12 cellular contexts compared by ENCODE assay signal in genomic region chr7:19560111-19560883, GRCh38.
DNase-seq lines count a peak whose midpoint lies in the region; FAIRE-seq and TF ChIP-seq lines count a peak whose summit lies in the region.
"Had no signal": no experiment of that assay in that cellular context is flagged by ENCODE, and none has a peak within 500 bp of the region (broad histone marks: within the 10 kb centered on the region; RNA-seq: fewer than 3 reads in every experiment).

No MANE protein-coding gene starts in this region.

- no peak for TF ChIP-seq CTCF in bronchial epithelial cell (IDR thresholded peaks at IDR 0.05; ENCODE audit: insufficient read depth, low read length, severe bottlenecking)
- TF ChIP-seq CTCF in esophagus muscularis mucosa (IDR thresholded peaks at IDR 0.05): no peak

- no peak overlapping the region for H4K8ac ChIP-seq in mesendoderm (ENCODE audit: low read depth, low read length)

- TF ChIP-seq EP300 in esophagus muscularis mucosa (IDR thresholded peaks at IDR 0.05): no peak

- H3K4me3 ChIP-seq in ACC112 (ENCODE audit: low read depth, low read length) (peak overlapping the region; percentile 57), bronchial epithelial cell (ENCODE audit: low read depth, low read length) (no peak overlapping the region), mesendoderm (ENCODE audit: low read length) (no peak overlapping the region), esophagus muscularis mucosa (no peak overlapping the region)
- H3K4me3 ChIP-seq: transverse colon had no signal

- H3K27me3 ChIP-seq in ACC112 (ENCODE audit: insufficient read depth, low read length) (no peaks in the 10 kb centered on the region), bronchial epithelial cell (ENCODE audit: control insufficient read depth, insufficient read depth, low read length) (no peaks in the 10 kb centered on the region), mesendoderm (ENCODE audit: insufficient read depth, low read length, poor library complexity) (no peaks in the 10 kb centered on the region), esophagus muscularis mucosa (no peaks in the 10 kb centered on the region)
- H3K27me3 ChIP-seq: transverse colon had no signal

- FAIRE-seq in HTR-8/SVneo (lab: Jason Lieb, UNC): no peak
- no peak for FAIRE-seq in bronchial epithelial cell (lab: Jason Lieb, UNC)

- no peaks in the 10 kb centered on the region for H3K79me1 ChIP-seq in mesendoderm (ENCODE audit: low read length)

- H3K36me3 ChIP-seq in ACC112 (ENCODE audit: insufficient read depth, low read length) (peaks cover 4% of the 10 kb centered on the region; the same call in 1 of the 2 replicates), bronchial epithelial cell (ENCODE audit: control insufficient read depth, insufficient read depth, low read length) (no peaks in the 10 kb centered on the region), mesendoderm (ENCODE audit: control insufficient read depth, insufficient read depth, low read length) (no peaks in the 10 kb centered on the region), esophagus muscularis mucosa (no peaks in the 10 kb centered on the region)

- H3K79me2 ChIP-seq in ACC112 (ENCODE audit: control insufficient read depth, insufficient read depth, low read length, unreplicated experiment) (no peaks in the 10 kb centered on the region), mesendoderm (ENCODE audit: control insufficient read depth, insufficient read depth, low read length) (no peaks in the 10 kb centered on the region)

- H2AFZ ChIP-seq in ACC112 (ENCODE audit: low read length, unreplicated experiment): peak overlapping the region; percentile 65

- H2BK5ac ChIP-seq in mesendoderm (ENCODE audit: low read length): no peak overlapping the region

- no peak overlapping the region for H3K23ac ChIP-seq in mesendoderm (ENCODE audit: low read length)

- DNase-seq in HTR-8/SVneo (ENCODE audit: insufficient read length, low spot score): peak; percentile 7
- DNase-seq in bronchial epithelial cell (ENCODE audit: low read depth): peak; percentile 49
- DNase-seq in mesendoderm: peak; percentile 12
- DNase-seq in SKM-1 treated with dmso at 0.1 percent for 144 hours (lab: John Stamatoyannopoulos, UW; ENCODE audit: unreplicated experiment): no peak
- DNase-seq in activated effector memory CD4-positive, alpha-beta T cell treated with anti-CD3 and anti-CD28 coated beads, Interleukin-2, amount 50 U/mL, for 16 hours: no peak
- no peak for DNase-seq in esophagus muscularis mucosa (ENCODE audit: extremely low spot score)
- DNase-seq in NCI-H128 (lab: John Stamatoyannopoulos, UW; ENCODE audit: unreplicated experiment): no peak
- DNase-seq: activated B cell treated with CpG ODN at 0.5 μM for 24 hours, immature natural killer cell, SHP77 treated with DMSO at 0.1 percent for 48 hours, transverse colon had no signal

- WGBS in mesendoderm (ENCODE audit: extremely low coverage, insufficient coverage, low lambda C conversion rate): 100% methylated on average over 1 of the region's 8 CpGs
- WGBS in esophagus muscularis mucosa: 69% methylated on average over 8 of the region's 8 CpGs

- H2BK15ac ChIP-seq in mesendoderm (replicated peaks; ENCODE audit: low read depth): no peak overlapping the region

- intact Hi-C loops in esophagus muscularis mucosa (cut with DNase I): no loop called here

- no peak overlapping the region for H3K56ac ChIP-seq in mesendoderm (ENCODE audit: low read length)

- H2AK5ac ChIP-seq in mesendoderm (ENCODE audit: low read length): no peak overlapping the region

- H3K4ac ChIP-seq in mesendoderm (ENCODE audit: low read depth, low read length): no peak overlapping the region

- H3K27ac ChIP-seq in ACC112 (ENCODE audit: low read depth, low read length): peak overlapping the region; percentile 99
- H3K27ac ChIP-seq in mesendoderm (ENCODE audit: low read depth, low read length): no peak overlapping the region
- H3K27ac ChIP-seq in esophagus muscularis mucosa (replicated peaks in 1 of 4): no peak overlapping the region
- H3K27ac ChIP-seq: transverse colon had no signal

- H3K4me1 ChIP-seq in ACC112 (ENCODE audit: control insufficient read depth, insufficient read depth, low read length, unreplicated experiment) (peaks cover 47% of the 10 kb centered on the region), mesendoderm (ENCODE audit: control insufficient read depth, low read depth, low read length) (no peaks in the 10 kb centered on the region), esophagus muscularis mucosa (no peaks in the 10 kb centered on the region)
- H3K4me1 ChIP-seq: transverse colon had no signal

- H3K4me2 ChIP-seq in mesendoderm (ENCODE audit: low read length): no peak overlapping the region

- H3K9ac ChIP-seq in mesendoderm (ENCODE audit: low read length): no peak overlapping the region

- TF ChIP-seq POLR2A in esophagus muscularis mucosa (IDR thresholded peaks at IDR 0.05; ENCODE audit: low read depth): no peak

- H3K9me3 ChIP-seq in esophagus muscularis mucosa: no peaks in the 10 kb centered on the region
- H3K9me3 ChIP-seq: transverse colon had no signal

- H4K5ac ChIP-seq in mesendoderm (ENCODE audit: low read length): no peak overlapping the region

- H2BK120ac ChIP-seq in mesendoderm (ENCODE audit: low read depth, low read length): no peak overlapping the region

- no peak overlapping the region for H3K18ac ChIP-seq in mesendoderm (ENCODE audit: low read length)

Comparison
In these comparisons a context has a peak if more than half of its experiments do, and no peak if none do; other contexts are left out.
1. DNase-seq: peak in HTR-8/SVneo (single experiment), bronchial epithelial cell (single experiment) and mesendoderm (single experiment); none in SKM-1 treated with dmso at 0.1 percent for 144 hours (single experiment), activated effector memory CD4-positive, alpha-beta T cell treated with anti-CD3 and anti-CD28 coated beads, Interleukin-2, amount 50 U/mL, for 16 hours (single experiment), esophagus muscularis mucosa (single experiment) and NCI-H128 (single experiment).